7 cellular contexts compared by ENCODE assay signal in genomic region chr9:127673234-127673633, GRCh38.
"Had no signal": no experiment of that assay in that cellular context is flagged by ENCODE, and none has a peak within 500 bp of the region (broad histone marks: within the 10 kb centered on the region; RNA-seq: fewer than 3 reads in every experiment).

No MANE protein-coding gene starts in this region.

- H3K27ac ChIP-seq: GM23248, KMS-11 had no signal

- H3K4me1 ChIP-seq: HAP-1 had no signal

- DNase-seq: GM23248, GOT3, H7, IMR-90, KBM-7 had no signal

- H3K4me3 ChIP-seq: GM23248, HAP-1 had no signal

- H3K9me3 ChIP-seq: HAP-1 had no signal
